19 cellular contexts compared by ENCODE assay signal in the genomic region with DNA sequence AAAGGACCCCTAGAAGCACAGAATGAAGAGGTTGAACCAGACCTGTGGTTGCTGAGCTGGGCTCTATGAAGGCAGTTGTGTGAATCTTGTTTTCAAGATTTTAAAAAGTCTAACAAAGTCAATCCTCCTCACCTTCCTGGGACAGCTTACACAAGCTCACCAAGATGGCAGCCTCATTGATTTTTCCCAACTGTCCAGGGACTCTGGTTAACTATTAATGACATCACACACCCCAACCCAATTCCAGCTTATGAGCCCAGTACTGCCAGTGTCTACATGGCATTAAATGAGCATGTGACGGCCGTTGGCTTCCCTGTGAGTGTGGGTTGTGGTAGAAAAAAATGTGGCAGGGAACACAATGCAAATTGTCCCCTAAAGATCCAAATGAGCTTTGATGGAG.
"Had no signal": no experiment of that assay in that cellular context is flagged by ENCODE, and none has a peak within 500 bp of the region (broad histone marks: within the 10 kb centered on the region; RNA-seq: fewer than 3 reads in every experiment).

No MANE protein-coding gene starts in this region.

- H3K4me3 ChIP-seq: gastrocnemius medialis, mucosa of descending colon, ovary, psoas muscle, skin epidermis, spleen, suprapubic skin, vagina had no signal

- H3K9me3 Mint-ChIP-seq: mesothelial cell of epicardium, nephron progenitor cell had no signal

- H3K9me3 ChIP-seq: gastrocnemius medialis, mucosa of descending colon, ovary, psoas muscle, suprapubic skin, vagina had no signal

- DNase-seq: cortex of kidney, gastrocnemius medialis, mesenchymal stem cell, mucosa of descending colon, naive B cell, nephron progenitor cell, occipital lobe, ovary, posterior cingulate gyrus, psoas muscle, right cardiac atrium, spleen, trophoblast cell had no signal

- H3K27ac Mint-ChIP-seq: mesothelial cell of epicardium; naive B cell; nephron progenitor cell; stimulated activated memory B cell treated with anti-CD40 and anti-IgM and Interleukin-4, amounts not matched to agents 10 μg/mL and 1 μg/mL and 100 μg/mL, for 72 hours; stimulated activated naive CD8-positive, alpha-beta T cell treated with anti-CD3 and anti-CD28 coated beads, Interleukin-15, Interleukin-2, amounts not matched to agents 100 ng/mL and 50 ng/mL, for 24 hours had no signal

- H3K4me1 Mint-ChIP-seq: naive B cell; nephron progenitor cell; stimulated activated memory B cell treated with anti-CD40 and anti-IgM and Interleukin-4, amounts not matched to agents 10 μg/mL and 1 μg/mL and 100 μg/mL, for 72 hours had no signal

- ATAC-seq: gastrocnemius medialis; mucosa of descending colon; psoas muscle; right cardiac atrium; stimulated activated memory B cell treated with anti-CD40 and anti-IgM and Interleukin-4, amounts not matched to agents 10 μg/mL and 1 μg/mL and 100 μg/mL, for 72 hours had no signal

- H3K36me3 ChIP-seq: gastrocnemius medialis, ovary, spleen, suprapubic skin, vagina had no signal

- H3K36me3 Mint-ChIP-seq: mesothelial cell of epicardium; stimulated activated memory B cell treated with anti-CD40 and anti-IgM and Interleukin-4, amounts not matched to agents 10 μg/mL and 1 μg/mL and 100 μg/mL, for 72 hours had no signal

- H3K27me3 ChIP-seq: gastrocnemius medialis, ovary, vagina had no signal

- H3K27ac ChIP-seq: gastrocnemius medialis, ovary, psoas muscle, skin epidermis, spleen, suprapubic skin, vagina had no signal

- H3K4me1 ChIP-seq: gastrocnemius medialis, psoas muscle, spleen, suprapubic skin, vagina had no signal

- H3K27me3 Mint-ChIP-seq: stimulated activated naive CD8-positive, alpha-beta T cell treated with anti-CD3 and anti-CD28 coated beads, Interleukin-15, Interleukin-2, amounts not matched to agents 100 ng/mL and 50 ng/mL, for 24 hours had no signal

- H3K4me3 Mint-ChIP-seq: mesothelial cell of epicardium; naive B cell; nephron progenitor cell; stimulated activated memory B cell treated with anti-CD40 and anti-IgM and Interleukin-4, amounts not matched to agents 10 μg/mL and 1 μg/mL and 100 μg/mL, for 72 hours; stimulated activated naive CD8-positive, alpha-beta T cell treated with anti-CD3 and anti-CD28 coated beads, Interleukin-15, Interleukin-2, amounts not matched to agents 100 ng/mL and 50 ng/mL, for 24 hours had no signal
